22 cellular contexts compared by ENCODE assay signal in genomic region chr2:200335657-200336056, GRCh38. TPM values are rescaled to one million over a fixed set of nuclear protein-coding genes. Genes with fewer than 3 reads are reported as not detected.
DNase-seq lines count a peak whose midpoint lies in the region; ATAC-seq and TF ChIP-seq lines count a peak whose summit lies in the region.
"Had no signal": no experiment of that assay in that cellular context is flagged by ENCODE, and none has a peak within 500 bp of the region (broad histone marks: within the 10 kb centered on the region; RNA-seq: fewer than 3 reads in every experiment).

No MANE protein-coding gene starts in this region.

- TF ChIP-seq CTCF in HCT116 (IDR thresholded peaks at IDR 0.05 in 2 of 3, conservative IDR thresholded peaks at IDR 0.05 in 1 of 3; ENCODE audit: borderline replicate concordance in 1 of 3, insufficient read depth in 1 of 3, low read depth in 2 of 3, low read length in 2 of 3): no peak
- TF ChIP-seq CTCF in chondrocyte (IDR thresholded peaks at IDR 0.05): no peak

- BruUV-seq in HCT116 (replicated peaks; lab: Mats Ljungman, UMichigan): no TSS peak

- no peak overlapping the region for H3K4me3 Mint-ChIP-seq in chondrocyte (ENCODE audit: unreplicated experiment)
- H3K4me3 Mint-ChIP-seq: activated B cell treated with CpG ODN at 0.5 μM for 24 hours; activated naive CD4-positive, alpha-beta T cell treated with anti-CD3 and anti-CD28 coated beads, Interleukin-2, amount 10 ng/mL, durations not matched to agents 7 days and 5 days; activated T-cell treated with anti-CD3 and anti-CD28 coated beads, Interleukin-2, amount 50 U/mL, for 4 hours; CD4-positive, alpha-beta memory T cell; T-helper 2 cell treated with Interferon-gamma antibody and Interleukin-4, amounts not matched to agents 5 μg/mL and 100 μg/mL, for 36 hours had no signal

- CTCF ChIA-PET in HCT116 (lab: Charles Lee): no interaction called here

- no peaks in the 10 kb centered on the region for H3K27me3 Mint-ChIP-seq in chondrocyte (ENCODE audit: low read depth)
- H3K27me3 Mint-ChIP-seq: activated B cell treated with CpG ODN at 0.5 μM for 24 hours; activated naive CD4-positive, alpha-beta T cell treated with anti-CD3 and anti-CD28 coated beads, Interleukin-2, amount 10 ng/mL, durations not matched to agents 7 days and 5 days; CD4-positive, alpha-beta memory T cell had no signal

- H4K20me1 ChIP-seq in HCT116 (ENCODE audit: insufficient read depth): no peaks in the 10 kb centered on the region

- no peak overlapping the region for H3K9ac ChIP-seq in HCT116 (ENCODE audit: low read length)
- H3K9ac ChIP-seq: KMS-11 had no signal

- H3K9me2 ChIP-seq in HCT116 (ENCODE audit: insufficient read depth): no peaks in the 10 kb centered on the region

- H3K79me2 ChIP-seq in HCT116 (ENCODE audit: insufficient read depth, low read length): peaks cover 69% of the 10 kb centered on the region

- H3K27me3 ChIP-seq in HCT116 (ENCODE audit: insufficient read depth, low read length): no peaks in the 10 kb centered on the region
- H3K27me3 ChIP-seq: esophagus squamous epithelium, left lung, spleen, upper lobe of right lung had no signal

- H3K4me1 ChIP-seq in HCT116 (ENCODE audit: control insufficient read depth in 1 of 2, insufficient read depth in 2 of 2, low read length in 2 of 2): peaks cover 30 to 51% of the 10 kb centered on the region in 2 experiments

- no peaks in the 10 kb centered on the region; a peak in 1 of 4 replicates for H3K36me3 ChIP-seq in HCT116 (ENCODE audit: control insufficient read depth in 1 of 2, insufficient read depth in 2 of 2, low read length in 2 of 2)
- H3K36me3 ChIP-seq: left lung, spleen, upper lobe of right lung had no signal

- POLR2A ChIA-PET in HCT116 (lab: Charles Lee): no interaction called here

- H3K4me1 Mint-ChIP-seq in chondrocyte (ENCODE audit: low read depth): peaks cover 59% of the 10 kb centered on the region
- H3K4me1 Mint-ChIP-seq: activated B cell treated with CpG ODN at 0.5 μM for 24 hours; CD4-positive, alpha-beta memory T cell had no signal

- H3K9me3 ChIP-seq in HCT116 (ENCODE audit: control insufficient read depth in 1 of 2, insufficient read depth in 1 of 2, low read depth in 1 of 2, low read length in 2 of 2): no peaks in the 10 kb centered on the region
- H3K9me3 ChIP-seq: esophagus squamous epithelium, left lung, spleen, upper lobe of right lung had no signal

- peak overlapping the region; percentile 83 for H3K27ac Mint-ChIP-seq in chondrocyte (ENCODE audit: unreplicated experiment)
- H3K27ac Mint-ChIP-seq: activated B cell treated with CpG ODN at 0.5 μM for 24 hours; activated naive CD4-positive, alpha-beta T cell treated with anti-CD3 and anti-CD28 coated beads, Interleukin-2, amount 10 ng/mL, durations not matched to agents 7 days and 5 days; CD4-positive, alpha-beta memory T cell; T-helper 2 cell treated with Interferon-gamma antibody and Interleukin-4, amounts not matched to agents 5 μg/mL and 100 μg/mL, for 36 hours had no signal

- peaks cover 6% of the 10 kb centered on the region for H3K36me3 Mint-ChIP-seq in chondrocyte (ENCODE audit: low read depth)
- H3K36me3 Mint-ChIP-seq: CD4-positive, alpha-beta memory T cell had no signal

- no peak for TF ChIP-seq POLR2A in HCT116 (IDR thresholded peaks at IDR 0.05; ENCODE audit: borderline replicate concordance, extremely low read depth, insufficient read depth, insufficient read length)

- no peaks in the 10 kb centered on the region for H3K9me3 Mint-ChIP-seq in chondrocyte (ENCODE audit: low read depth)
- H3K9me3 Mint-ChIP-seq: activated B cell treated with CpG ODN at 0.5 μM for 24 hours; activated naive CD4-positive, alpha-beta T cell treated with anti-CD3 and anti-CD28 coated beads, Interleukin-2, amount 10 ng/mL, durations not matched to agents 7 days and 5 days; activated T-cell treated with anti-CD3 and anti-CD28 coated beads, Interleukin-2, amount 50 U/mL, for 4 hours; T-helper 2 cell treated with Interferon-gamma antibody and Interleukin-4, amounts not matched to agents 5 μg/mL and 100 μg/mL, for 36 hours had no signal

- no peak overlapping the region for H3K4me2 ChIP-seq in HCT116 (ENCODE audit: low read length)
- H3K4me2 ChIP-seq: KMS-11 had no signal

- TF ChIP-seq RAD21 in HCT116 (IDR thresholded peaks at IDR 0.05; ENCODE audit: low read depth): no peak

- DNase-seq in HCT116 (ENCODE audit: low read depth, low spot score): no peak
- peak; percentile 70 for DNase-seq in NCI-H345 (lab: John Stamatoyannopoulos, UW)
- DNase-seq in chondrocyte (ENCODE audit: low spot score): no peak
- peak; percentile 54 for DNase-seq in mucosa of gallbladder (ENCODE audit: low spot score)
- no peak for DNase-seq in SW 1271 (lab: John Stamatoyannopoulos, UW)
- no peak for DNase-seq in midbrain (lab: John Stamatoyannopoulos, UW)
- no peak for DNase-seq in activated naive CD4-positive, alpha-beta T cell (lab: John Stamatoyannopoulos, UW)
- DNase-seq: activated B cell treated with CpG ODN at 0.5 μM for 24 hours; activated naive CD4-positive, alpha-beta T cell treated with anti-CD3 and anti-CD28 coated beads, Interleukin-2, amount 10 ng/mL, durations not matched to agents 7 days and 5 days; activated T-cell treated with anti-CD3 and anti-CD28 coated beads, Interleukin-2, amount 50 U/mL, for 4 hours; CD4-positive, alpha-beta memory T cell; DMS53; effector memory CD4-positive, alpha-beta T cell; esophagus squamous epithelium; GOT3; left lung; NCI-H1048; NCI-H2171 treated with DMSO at 0.1 percent for 48 hours; spleen; upper lobe of right lung had no signal

- no peak for ATAC-seq in HCT116
- ATAC-seq: activated T-cell treated with anti-CD3 and anti-CD28 coated beads, Interleukin-2, amount 50 U/mL, for 4 hours; left lung; upper lobe of right lung had no signal

- RAD21 ChIA-PET in HCT116 (lab: Charles Lee; ENCODE audit: low non-redundant PET in 1 of 2, low total read pairs in 2 of 2, uncharacterized antibody in 2 of 2, unreplicated experiment in 2 of 2): no interaction called here

- peak overlapping the region; percentile 7; the same call in 1 of the 2 replicates for H3K27ac ChIP-seq in HCT116 (ENCODE audit: low read depth, low read length)
- H3K27ac ChIP-seq: esophagus squamous epithelium, KMS-11, left lung, spleen, upper lobe of right lung had no signal

- no peak overlapping the region for H2AFZ ChIP-seq in HCT116 (ENCODE audit: low read depth, low read length, poor library complexity, severe bottlenecking)

- no peak overlapping the region for H3K4me3 ChIP-seq in HCT116 (replicated peaks in 1 of 2; ENCODE audit: low read depth in 1 of 2, low read length in 2 of 2)
- H3K4me3 ChIP-seq: esophagus squamous epithelium, left lung, spleen, upper lobe of right lung had no signal

- intact Hi-C loops in HCT116 (cut with micrococcal nuclease): no loop called here

TF ChIP-seq in HCT116, 20 proteins besides CTCF, POLR2A, EP300 and RAD21:
- TF ChIP-seq ZBTB33 (IDR thresholded peaks at IDR 0.05; ENCODE audit: extremely low read depth, insufficient replicate concordance, low read length) (no peak), FOSL1 (IDR thresholded peaks at IDR 0.05; ENCODE audit: low read depth) (no peak)

RNA-seq across cellular contexts. Expression of gene SPATS2L, which starts 29.2 kb away (rescaled TPM):
- total RNA-seq in HCT116 (2021; ENCODE audit: unreplicated experiment) (87.1 TPM), chondrocyte (233 to 237 TPM (median 233 TPM) in 3 replicates), mucosa of gallbladder (243 TPM)
- 48.4 and 65.7 TPM in 2 replicates for polyA plus RNA-seq in HCT116 (2012)

Comparison
In these comparisons a context has a peak if more than half of its experiments do, and no peak if none do; other contexts are left out.
1. DNase-seq: peak in NCI-H345 (single experiment) and mucosa of gallbladder (single experiment); none in HCT116 (single experiment), chondrocyte (single experiment), SW 1271 (0 of 2), midbrain (single experiment) and activated naive CD4-positive, alpha-beta T cell (0 of 4).